Comparison of ENCODE assay signal across 10 cellular contexts in the genomic region with DNA sequence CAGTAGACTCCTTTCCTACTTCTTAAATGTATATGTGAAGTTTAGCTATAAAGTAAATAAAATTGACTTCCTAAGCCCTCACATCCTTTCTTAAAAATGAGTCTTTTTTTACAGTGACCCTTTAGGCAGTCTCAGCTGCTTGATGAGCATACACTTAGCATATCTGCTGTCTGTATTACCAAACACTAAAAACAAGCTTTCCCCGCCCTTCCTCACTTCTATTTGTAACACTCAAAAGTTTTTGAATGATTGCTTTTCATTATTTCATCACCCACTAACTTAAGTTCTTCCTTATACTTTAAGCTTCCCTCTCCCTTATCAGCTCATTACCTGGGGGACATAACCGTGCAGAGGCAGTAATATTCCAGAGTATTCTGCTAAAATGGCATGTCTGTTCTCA.
"Had no signal": no experiment of that assay in that cellular context is flagged by ENCODE, and none has a peak within 500 bp of the region (broad histone marks: within the 10 kb centered on the region; RNA-seq: fewer than 3 reads in every experiment).

No MANE protein-coding gene starts in this region.

- H3K27me3 ChIP-seq: brain microvascular endothelial cell, pancreas, tibial artery had no signal

- H3K4me3 ChIP-seq: pancreas, tibial artery had no signal

- DNase-seq: activated CD4-positive, alpha-beta T cell treated with anti-CD3 and anti-CD28 coated beads, Interleukin-2, amount 50 U/mL, for 1 hour; activated effector memory CD4-positive, alpha-beta T cell treated with Interleukin-2 at 50 U/mL for 16 hours; activated T-cell treated with anti-CD3 and anti-CD28 coated beads, Interleukin-2, amount 50 U/mL, for 1 hour; brain microvascular endothelial cell; hypothalamus; kidney glomerular epithelial cell; pancreas; tibial artery had no signal

- H3K9me3 ChIP-seq: pancreas, tibial artery had no signal

- ATAC-seq: activated naive CD4-positive, alpha-beta T cell treated with anti-CD3 and anti-CD28 coated beads, Interleukin-2, amount 50 U/mL, for 72 hours had no signal

- H3K27ac ChIP-seq: brain microvascular endothelial cell, pancreas had no signal

- FAIRE-seq: endothelial cell of umbilical vein, pancreas had no signal

- H3K36me3 ChIP-seq: pancreas had no signal

- H3K4me1 ChIP-seq: pancreas had no signal
